18 cellular contexts compared by ENCODE assay signal in the genomic region with DNA sequence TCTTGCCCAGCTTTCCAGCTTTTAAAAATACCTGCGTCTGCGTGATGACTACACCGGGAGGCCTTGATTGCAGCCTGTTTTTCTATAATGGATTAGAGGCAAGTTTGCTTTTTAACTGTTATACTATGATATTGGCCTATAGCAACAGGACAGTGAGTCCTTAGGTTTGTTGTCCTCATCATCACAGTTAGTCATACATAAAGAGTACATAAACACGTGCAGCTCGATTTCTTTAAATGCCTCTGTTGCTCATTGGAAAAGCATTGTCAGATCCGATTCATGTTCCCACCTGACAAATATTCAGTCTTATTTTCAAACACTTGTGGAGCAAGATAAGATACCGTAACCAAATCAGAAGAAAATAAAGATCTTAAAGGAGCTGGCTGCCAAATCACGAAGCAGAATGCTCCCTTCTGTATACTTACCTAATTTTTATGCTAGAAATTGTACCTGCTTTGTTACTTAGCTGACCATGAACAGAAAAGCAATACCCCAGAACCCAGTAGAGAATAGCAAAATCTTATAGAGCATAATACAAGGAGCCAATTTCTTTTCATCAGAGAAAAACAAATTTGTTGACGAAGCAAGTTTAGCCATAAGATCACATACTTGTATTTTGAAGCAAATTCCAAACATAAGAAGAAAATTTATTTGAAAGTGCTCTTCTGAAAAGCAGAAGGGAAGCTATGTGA.
DNase-seq lines count a peak whose midpoint lies in the region; ATAC-seq, FAIRE-seq and TF ChIP-seq lines count a peak whose summit lies in the region.
"Had no signal": no experiment of that assay in that cellular context is flagged by ENCODE, and none has a peak within 500 bp of the region (broad histone marks: within the 10 kb centered on the region; RNA-seq: fewer than 3 reads in every experiment).

No MANE protein-coding gene starts in this region.

- in situ Hi-C loops in mammary epithelial cell (cut with MboI; ENCODE audit: low sequenced_read_pairs in 2 of 2) (no loop called here), K562 (cut with MboI) (no loop called here)

- H3K9me3 ChIP-seq in mammary epithelial cell (replicated peaks; ENCODE audit: insufficient read depth, low read length) (no peaks in the 10 kb centered on the region), breast epithelium (no peaks in the 10 kb centered on the region), K562 (replicated peaks; ENCODE audit: control insufficient read depth, insufficient read depth, low read depth, low read length) (no peaks in the 10 kb centered on the region), SJCRH30 (replicated peaks) (no peaks in the 10 kb centered on the region), right cardiac atrium (ENCODE audit: control insufficient read depth, low read length) (no peaks in the 10 kb centered on the region)
- H3K9me3 ChIP-seq: HAP-1 had no signal

- no peak overlapping the region for H3K4me3 ChIP-seq in mammary epithelial cell (replicated peaks in 1 of 3; ENCODE audit: insufficient read depth in 1 of 3, low read depth in 2 of 3, low read length in 3 of 3)
- no peak overlapping the region for H3K4me3 ChIP-seq in breast epithelium
- no peak overlapping the region for H3K4me3 ChIP-seq in K562
- no peak overlapping the region for H3K4me3 ChIP-seq in SJCRH30
- H3K4me3 ChIP-seq in right cardiac atrium (ENCODE audit: low read length): no peak overlapping the region
- H3K4me3 ChIP-seq: HAP-1 had no signal

- no peak overlapping the region for H3K4me2 ChIP-seq in mammary epithelial cell (ENCODE audit: insufficient read depth, low read depth, low read length)
- no peak overlapping the region for H3K4me2 ChIP-seq in K562 (ENCODE audit: insufficient read depth, low read length)

- no peak for TF ChIP-seq CTCF in mammary epithelial cell (conservative IDR thresholded peaks at IDR 0.05 in 1 of 2, IDR thresholded peaks at IDR 0.05 in 1 of 2; ENCODE audit: extremely low read depth in 1 of 2, insufficient read depth in 1 of 2, low read depth in 1 of 2, low read length in 2 of 2)
- TF ChIP-seq CTCF in breast epithelium (IDR thresholded peaks at IDR 0.05): no peak
- no peak for TF ChIP-seq CTCF in K562 (IDR thresholded peaks at IDR 0.05 in 2 of 3, conservative IDR thresholded peaks at IDR 0.05 in 1 of 3; ENCODE audit: insufficient read depth in 2 of 3, low read depth in 1 of 3, low read length in 3 of 3)

- no peak for TF ChIP-seq RAD21 in K562 (CRISPR knock-in tag; conservative IDR thresholded peaks at IDR 0.05 in 1 of 2, IDR thresholded peaks at IDR 0.05 in 1 of 2)

- no peak for ATAC-seq in K562
- ATAC-seq in HG02763 (IDR thresholded peaks at IDR 0.05; ENCODE audit: unreplicated experiment): no peak
- no peak for ATAC-seq in right cardiac atrium

- CTCF ChIA-PET in mammary epithelial cell (lab: Charles Lee; ENCODE audit: low non-redundant PET) (interaction anchor here (0.6 kb wide), 1 partner anchor 210 kb away, joined by 5 read pairs; no protein-coding TSS in a partner anchor), K562 (lab: Yijun Ruan, JAX; ENCODE audit: low intra/inter-chr PET ratio) (no interaction called here)

- WGBS in mammary epithelial cell (ENCODE audit: low coverage, missing lambda C conversion rate): 47% methylated on average over 9 of the region's 9 CpGs
- 1% methylated on average over 9 of the region's 9 CpGs for WGBS in K562 (ENCODE audit: insufficient coverage, low coverage, missing lambda C conversion rate)
- WGBS in right cardiac atrium: 76% methylated on average over 9 of the region's 9 CpGs

- H3K9ac ChIP-seq in mammary epithelial cell (ENCODE audit: insufficient read depth, low read length) (no peak overlapping the region), K562 (ENCODE audit: insufficient read depth in 1 of 2, low read depth in 2 of 2, low read length in 2 of 2) (no peak overlapping the region)

- peak; percentile 22 for DNase-seq in mammary epithelial cell
- no peak for DNase-seq in breast epithelium (ENCODE audit: low spot score in 2 of 2)
- no peak for DNase-seq in K562 (ENCODE audit: extremely low read depth in 1 of 4, low spot score in 3 of 4)
- DNase-seq in iris pigment epithelial cell (ENCODE audit: low read depth): peak; percentile 56
- DNase-seq in SJCRH30: no peak
- no peak for DNase-seq in anterior cingulate cortex (lab: John Stamatoyannopoulos, UW)
- DNase-seq in right cardiac atrium: no peak
- DNase-seq: DND-41, NCI-H1092 treated with DMSO at 0.1 percent for 48 hours, NCI-H2081, NCI-H774, RPMI8226, SHP77 treated with DMSO at 0.1 percent for 48 hours had no signal

- H3K36me3 ChIP-seq in mammary epithelial cell (ENCODE audit: insufficient read depth, low read length) (no peaks in the 10 kb centered on the region), breast epithelium (no peaks in the 10 kb centered on the region), K562 (ENCODE audit: control insufficient read depth, insufficient read depth, low read length) (no peaks in the 10 kb centered on the region), SJCRH30 (no peaks in the 10 kb centered on the region)
- H3K36me3 ChIP-seq: HAP-1 had no signal

- no peaks in the 10 kb centered on the region for H3K9me1 ChIP-seq in K562 (ENCODE audit: control insufficient read depth, insufficient read depth, low read length)

- no peak for TF ChIP-seq EP300 in K562 (IDR thresholded peaks at IDR 0.05; ENCODE audit: low read length)

- FAIRE-seq in K562 (lab: Jason Lieb, UNC): no peak
- FAIRE-seq: G401.6, HTR-8/SVneo had no signal

- intact Hi-C loops in mammary epithelial cell (cut with micrococcal nuclease) (loop anchor here (5.0 kb wide), 1 partner anchor 136 kb away; no protein-coding TSS in a partner anchor), breast epithelium (cut with DNase I; ENCODE audit: low total_unique reads) (no loop called here), K562 (cut with micrococcal nuclease) (no loop called here), right cardiac atrium (cut with DNase I) (no loop called here)

- POLR2A ChIA-PET in K562 (lab: Yijun Ruan, JAX): no interaction called here

- BruUV-seq in mammary epithelial cell (replicated peaks; lab: Mats Ljungman, UMichigan): no TSS peak
- no TSS peak for BruUV-seq in K562 (replicated peaks; lab: Mats Ljungman, UMichigan)

- H3K79me2 ChIP-seq in mammary epithelial cell (ENCODE audit: insufficient read depth, low read length) (no peaks in the 10 kb centered on the region), K562 (ENCODE audit: control insufficient read depth, insufficient read depth, low read length) (no peaks in the 10 kb centered on the region)

- H4K20me1 ChIP-seq in mammary epithelial cell (ENCODE audit: insufficient read depth, low read length) (no peaks in the 10 kb centered on the region), K562 (replicated peaks; ENCODE audit: control insufficient read depth, insufficient read depth, low read length) (no peaks in the 10 kb centered on the region)

- H2AFZ ChIP-seq in mammary epithelial cell (ENCODE audit: low read depth, low read length) (no peak overlapping the region), K562 (ENCODE audit: low read depth, low read length) (no peak overlapping the region)

- H3K27ac ChIP-seq in mammary epithelial cell (ENCODE audit: insufficient read depth, low read depth, low read length) (no peak overlapping the region), breast epithelium (no peak overlapping the region), K562 (ENCODE audit: extremely low read depth, low read depth, low read length) (no peak overlapping the region), SJCRH30 (no peak overlapping the region), right cardiac atrium (ENCODE audit: low read length) (no peak overlapping the region)
- H3K27ac ChIP-seq: 22Rv1 had no signal

- dilution Hi-C loops in mammary epithelial cell (cut with HindIII; ENCODE audit: low sequenced_read_pairs): no loop called here

- H3K27me3 ChIP-seq in mammary epithelial cell (ENCODE audit: insufficient read depth, low read length): no peaks in the 10 kb centered on the region
- no peaks in the 10 kb centered on the region for H3K27me3 ChIP-seq in breast epithelium
- H3K27me3 ChIP-seq in K562 (ENCODE audit: control insufficient read depth in 2 of 2, insufficient read depth in 2 of 2, low read length in 2 of 2): no peaks in the 10 kb centered on the region
- H3K27me3 ChIP-seq in SJCRH30: no peaks in the 10 kb centered on the region
- H3K27me3 ChIP-seq in right cardiac atrium (ENCODE audit: control insufficient read depth, insufficient read depth): no peaks in the 10 kb centered on the region

- peaks cover 4% of the 10 kb centered on the region for H3K4me1 ChIP-seq in mammary epithelial cell (ENCODE audit: insufficient read depth, low read length)
- no peaks in the 10 kb centered on the region for H3K4me1 ChIP-seq in breast epithelium
- H3K4me1 ChIP-seq in K562 (replicated peaks in 1 of 2; ENCODE audit: control insufficient read depth in 2 of 2, insufficient read depth in 2 of 2, low read length in 2 of 2): no peaks in the 10 kb centered on the region
- no peaks in the 10 kb centered on the region for H3K4me1 ChIP-seq in SJCRH30
- no peaks in the 10 kb centered on the region for H3K4me1 ChIP-seq in right cardiac atrium (ENCODE audit: control insufficient read depth, insufficient read depth, low read length)

- no peak for TF ChIP-seq POLR2A in breast epithelium (IDR thresholded peaks at IDR 0.05)
- no peak for TF ChIP-seq POLR2A in K562 (conservative IDR thresholded peaks at IDR 0.05)

TF ChIP-seq in K562, 482 proteins besides CTCF, POLR2A, EP300 and RAD21:
- TF ChIP-seq NBN (IDR thresholded peaks at IDR 0.05; ENCODE audit: low read depth) (no peak), ZNF316 (IDR thresholded peaks at IDR 0.05) (peak; percentile 53; the same call in 1 of the 2 replicates)

Comparison
In these comparisons a context has a peak if more than half of its experiments do, and no peak if none do; other contexts are left out.
1. DNase-seq: peak in mammary epithelial cell (single experiment) and iris pigment epithelial cell (single experiment); none in breast epithelium (0 of 2), K562 (0 of 4), SJCRH30 (0 of 2), anterior cingulate cortex (0 of 58) and right cardiac atrium (0 of 3).